ENCODE assay signal across 8 cellular contexts in the genomic region with DNA sequence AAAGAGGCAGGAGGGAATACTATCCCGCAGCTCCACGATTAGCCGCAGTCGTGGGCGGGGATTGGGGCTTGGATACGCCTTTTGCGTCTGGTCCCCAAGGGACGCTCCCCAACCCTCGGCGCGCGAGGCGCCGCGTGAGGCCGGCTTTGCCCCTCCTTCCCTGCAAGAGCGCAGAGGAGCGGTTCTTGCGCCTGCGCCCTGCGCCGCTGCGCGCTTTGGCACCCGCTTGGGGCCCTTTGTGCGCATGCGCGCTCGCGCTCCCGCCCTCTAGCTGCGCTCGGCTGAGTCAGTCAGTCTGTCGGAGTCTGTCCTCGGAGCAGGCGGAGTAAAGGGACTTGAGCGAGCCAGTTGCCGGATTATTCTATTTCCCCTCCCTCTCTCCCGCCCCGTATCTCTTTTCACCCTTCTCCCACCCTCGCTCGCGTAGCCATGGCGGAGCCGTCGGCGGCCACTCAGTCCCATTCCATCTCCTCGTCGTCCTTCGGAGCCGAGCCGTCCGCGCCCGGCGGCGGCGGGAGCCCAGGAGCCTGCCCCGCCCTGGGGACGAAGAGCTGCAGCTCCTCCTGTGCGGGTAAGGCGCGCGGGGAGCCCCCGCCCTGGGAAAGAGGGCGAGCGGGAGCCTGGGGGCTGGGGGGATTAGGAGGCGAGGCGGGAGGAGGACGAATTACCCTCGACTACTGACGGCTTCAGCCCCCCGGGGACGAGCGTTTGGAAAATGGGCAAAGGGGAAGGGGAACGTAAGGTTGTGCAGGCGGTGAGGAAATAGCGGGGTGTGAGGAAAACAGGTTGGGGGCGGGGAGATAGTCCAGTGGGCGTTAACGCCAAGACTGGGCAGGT. TPM values are rescaled to one million over a fixed set of nuclear protein-coding genes. Genes with fewer than 3 reads are reported as not detected.
DNase-seq lines count a peak whose midpoint lies in the region; ATAC-seq, FAIRE-seq and TF ChIP-seq lines count a peak whose summit lies in the region.

A gene with protein sequence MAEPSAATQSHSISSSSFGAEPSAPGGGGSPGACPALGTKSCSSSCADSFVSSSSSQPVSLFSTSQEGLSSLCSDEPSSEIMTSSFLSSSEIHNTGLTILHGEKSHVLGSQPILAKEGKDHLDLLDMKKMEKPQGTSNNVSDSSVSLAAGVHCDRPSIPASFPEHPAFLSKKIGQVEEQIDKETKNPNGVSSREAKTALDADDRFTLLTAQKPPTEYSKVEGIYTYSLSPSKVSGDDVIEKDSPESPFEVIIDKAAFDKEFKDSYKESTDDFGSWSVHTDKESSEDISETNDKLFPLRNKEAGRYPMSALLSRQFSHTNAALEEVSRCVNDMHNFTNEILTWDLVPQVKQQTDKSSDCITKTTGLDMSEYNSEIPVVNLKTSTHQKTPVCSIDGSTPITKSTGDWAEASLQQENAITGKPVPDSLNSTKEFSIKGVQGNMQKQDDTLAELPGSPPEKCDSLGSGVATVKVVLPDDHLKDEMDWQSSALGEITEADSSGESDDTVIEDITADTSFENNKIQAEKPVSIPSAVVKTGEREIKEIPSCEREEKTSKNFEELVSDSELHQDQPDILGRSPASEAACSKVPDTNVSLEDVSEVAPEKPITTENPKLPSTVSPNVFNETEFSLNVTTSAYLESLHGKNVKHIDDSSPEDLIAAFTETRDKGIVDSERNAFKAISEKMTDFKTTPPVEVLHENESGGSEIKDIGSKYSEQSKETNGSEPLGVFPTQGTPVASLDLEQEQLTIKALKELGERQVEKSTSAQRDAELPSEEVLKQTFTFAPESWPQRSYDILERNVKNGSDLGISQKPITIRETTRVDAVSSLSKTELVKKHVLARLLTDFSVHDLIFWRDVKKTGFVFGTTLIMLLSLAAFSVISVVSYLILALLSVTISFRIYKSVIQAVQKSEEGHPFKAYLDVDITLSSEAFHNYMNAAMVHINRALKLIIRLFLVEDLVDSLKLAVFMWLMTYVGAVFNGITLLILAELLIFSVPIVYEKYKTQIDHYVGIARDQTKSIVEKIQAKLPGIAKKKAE (plus strand): TSS at position 293 of the 837 bp plus-strand sequence. CDS start 137 bp downstream, at position 430.

- peak; percentile 91 for ATAC-seq in GM18520 (IDR thresholded peaks at IDR 0.05; ENCODE audit: unreplicated experiment)
- ATAC-seq in HG03064 (IDR thresholded peaks at IDR 0.05; ENCODE audit: low read depth, unreplicated experiment), result peak; percentile 80
- ATAC-seq in body of pancreas, result peak; percentile 96

- WGBS in body of pancreas, 2 donors, result 0 to 1% methylated on average over 61 to 80 of the region's 81 CpGs
- 0% methylated on average over 81 of the region's 81 CpGs for WGBS in sigmoid colon, 2 donors

- TF ChIP-seq POLR2A in body of pancreas (IDR thresholded peaks at IDR 0.05) (peak; percentile 94 to 99 (median 98)), sigmoid colon (IDR thresholded peaks at IDR 0.05) (peak; percentile 96 to 97)

- peaks cover 28% of the 10 kb centered on the region for H3K4me1 ChIP-seq in body of pancreas
- H3K4me1 ChIP-seq in sigmoid colon, result peaks cover 0 to 43% (median 36%) of the 10 kb centered on the region in 4 donors

- no peaks in the 10 kb centered on the region for H3K36me3 ChIP-seq in body of pancreas (replicated peaks in 1 of 2; ENCODE audit: insufficient read depth in 1 of 2, low read depth in 2 of 2)
- H3K36me3 ChIP-seq in sigmoid colon, result no peaks in the 10 kb centered on the region

- H3K9me3 ChIP-seq in body of pancreas, result no peaks in the 10 kb centered on the region
- H3K9me3 ChIP-seq in sigmoid colon, result no peaks in the 10 kb centered on the region

- FAIRE-seq in TTC549 (lab: Jason Lieb, UNC), result peak; percentile 58

- H3K27ac ChIP-seq in 22Rv1 (peak within 1 kb of the TSS; percentile 96), body of pancreas (peak within 1 kb of the TSS; percentile 80 to 98 (median 96)), sigmoid colon (peak within 1 kb of the TSS; percentile 94 to 97 (median 97))

- H3K27me3 ChIP-seq in body of pancreas (no peaks in the 10 kb centered on the region), sigmoid colon (no peaks in the 10 kb centered on the region)

- H3K4me3 ChIP-seq in body of pancreas (peak within 1 kb of the TSS; percentile 76 to 78), sigmoid colon (peak within 1 kb of the TSS; percentile 79 to 98 (median 87))

- DNase-seq in NCI-H2107 treated with DMSO at 0.1 percent for 48 hours (lab: John Stamatoyannopoulos, UW; ENCODE audit: unreplicated experiment) (peak; percentile 80), body of pancreas (peak; percentile 96 to 98 (median 97)), iPS DF 4.7 (ENCODE audit: extremely low read depth, low spot score) (peak; percentile 93), sigmoid colon (peak; percentile 98)

- peak in 1 of 4 donors; percentile 34 for TF ChIP-seq EP300 in sigmoid colon (IDR thresholded peaks at IDR 0.05)

- TF ChIP-seq CTCF in 22Rv1 (IDR thresholded peaks at IDR 0.05) (peak; percentile 18; the same call in 1 of the 2 replicates), body of pancreas (IDR thresholded peaks at IDR 0.05) (peak in 5 of 7 experiments; percentile 12 to 57 (median 31)), sigmoid colon (IDR thresholded peaks at IDR 0.05) (no peak)

- intact Hi-C loops in body of pancreas (cut with DNase I) (no loop called here), sigmoid colon (cut with DNase I) (loop anchor here (1.0 kb wide), 1 partner anchor 10 kb away; a partner anchor contains a TSS)

RNA-seq across cellular contexts. Expression of the gene that starts here (rescaled TPM):
- total RNA-seq in body of pancreas (10 to 100 TPM; 62.8 to 63.6 TPM), sigmoid colon (100 to 1,000 TPM in 1 of 4 donors, 10 to 100 TPM in 3; 61.1 to 105 (median 93.9) TPM)
- 10 to 100 TPM; 24.6 to 91.3 (median 25.2) TPM for polyA plus RNA-seq in sigmoid colon

Comparison
In these comparisons a context has a peak if more than half of its experiments do, and no peak if none do; other contexts are left out.
1. Peak in every context shown above with its lines: DNase-seq, ATAC-seq, H3K4me3 ChIP-seq and H3K27ac ChIP-seq.
2. CTCF ChIP-seq: peak in 22Rv1 (single experiment) and body of pancreas (5 of 7); none in sigmoid colon (0 of 4).